In genomic region chr2:113156278-113157107, GRCh38 we compare ENCODE assay signal across 8 cellular contexts. TPM values are rescaled to one million over a fixed set of nuclear protein-coding genes. Genes with fewer than 3 reads are reported as not detected.
A peak's percentile ranks its signal among the peaks of the same experiment; 100 is the strongest.
DNase-seq lines count a peak whose midpoint lies in the region; ATAC-seq and TF ChIP-seq lines count a peak whose summit lies in the region.

No MANE protein-coding gene starts in this region.

- DNase-seq in NCI-H146 (lab: John Stamatoyannopoulos, UW) (peak; percentile 63), colonic mucosa (peak; percentile 29), neural crest cell (ENCODE audit: low read depth, low spot score) (no peak), NOMO-1 treated with dmso at 0.1 percent for 144 hours (lab: John Stamatoyannopoulos, UW; ENCODE audit: unreplicated experiment) (no peak), esophagus muscularis mucosa (ENCODE audit: extremely low spot score) (no peak)
- DNase-seq in stimulated activated CD4-positive, alpha-beta T cell treated with anti-CD3 and anti-CD28 coated beads, Interleukin-2, amount 100 ng/mL, for 24 hours: no peak

- H3K4me1 Mint-ChIP-seq in neural crest cell: peaks cover 12% of the 10 kb centered on the region

- H3K36me3 ChIP-seq in ES-I3 (ENCODE audit: insufficient read depth, low read length): no peaks in the 10 kb centered on the region
- H3K36me3 ChIP-seq in colonic mucosa: no peaks in the 10 kb centered on the region
- no peaks in the 10 kb centered on the region for H3K36me3 ChIP-seq in esophagus muscularis mucosa

- H3K9me3 ChIP-seq in ES-I3 (ENCODE audit: control insufficient read depth, insufficient read depth, low read length) (no peaks in the 10 kb centered on the region), colonic mucosa (no peaks in the 10 kb centered on the region), esophagus muscularis mucosa (no peaks in the 10 kb centered on the region)

- no peak for TF ChIP-seq CTCF in colonic mucosa (IDR thresholded peaks at IDR 0.05)
- no peak for TF ChIP-seq CTCF in neural crest cell (conservative IDR thresholded peaks at IDR 0.05)
- no peak for TF ChIP-seq CTCF in esophagus muscularis mucosa (IDR thresholded peaks at IDR 0.05)

- TF ChIP-seq POLR2A in esophagus muscularis mucosa (IDR thresholded peaks at IDR 0.05; ENCODE audit: low read depth): no peak

- H3K27me3 ChIP-seq in colonic mucosa (no peaks in the 10 kb centered on the region), esophagus muscularis mucosa (peaks cover 0 to 42% (median 0%) of the 10 kb centered on the region in 4 donors)

- no peak overlapping the region for H3K27ac Mint-ChIP-seq in neural crest cell (ENCODE audit: unreplicated experiment)

- intact Hi-C loops in colonic mucosa (cut with DNase I) (no loop called here), esophagus muscularis mucosa (cut with DNase I) (no loop called here)

- 71% methylated on average over 8 of the region's 9 CpGs for WGBS in esophagus muscularis mucosa

- no peak for ATAC-seq in GM21367 (IDR thresholded peaks at IDR 0.05; ENCODE audit: unreplicated experiment)

- H3K4me3 Mint-ChIP-seq in neural crest cell: peak overlapping the region; percentile 77

- peak overlapping the region; percentile 64 for H3K9ac ChIP-seq in ES-I3 (ENCODE audit: low read depth, low read length)
- peak overlapping the region in 1 of 2 donors; percentile 27 for H3K9ac ChIP-seq in colonic mucosa (ENCODE audit: low read depth in 2 of 2, low read length in 2 of 2)

- H3K4me1 ChIP-seq in ES-I3 (ENCODE audit: insufficient read depth, low read length): peaks cover 3% of the 10 kb centered on the region; the same call in 1 of the 2 replicates
- H3K4me1 ChIP-seq in colonic mucosa: peaks cover 6% of the 10 kb centered on the region
- H3K4me1 ChIP-seq in esophagus muscularis mucosa: peaks cover 0 to 11% (median 2%) of the 10 kb centered on the region in 4 donors

- H3K36me3 Mint-ChIP-seq in neural crest cell (ENCODE audit: low read depth): no peaks in the 10 kb centered on the region

- H3K9me3 Mint-ChIP-seq in neural crest cell: no peaks in the 10 kb centered on the region

- H3K27ac ChIP-seq in colonic mucosa (peak overlapping the region; percentile 76), esophagus muscularis mucosa (replicated peaks in 1 of 4) (no peak overlapping the region)

- H3K27me3 Mint-ChIP-seq in neural crest cell (ENCODE audit: low read depth): peaks cover 22% of the 10 kb centered on the region

- TF ChIP-seq EP300 in esophagus muscularis mucosa (IDR thresholded peaks at IDR 0.05): no peak

- H3K4me3 ChIP-seq in colonic mucosa: peak overlapping the region; percentile 72
- H3K4me3 ChIP-seq in esophagus muscularis mucosa: peak overlapping the region in 2 of 4 donors; percentile 29 to 52

RNA-seq across cellular contexts. Expression of gene PSD4, which starts 17.3 kb away (rescaled TPM):
- total RNA-seq in colonic mucosa (10 to 100 TPM; 36.5 to 50.6 TPM), neural crest cell (2.4 and 2.9 TPM in 2 replicates), esophagus muscularis mucosa (1 to 10 TPM; 3.1 to 4.6 (median 3.6) TPM)

RNA-seq across cellular contexts. Expression of gene IL1RN, which starts 29.1 kb away (rescaled TPM):
- total RNA-seq in colonic mucosa (1 to 10 TPM; 1.5 to 6.0 TPM), neural crest cell (not detected in 2 replicates), esophagus muscularis mucosa (1 to 10 TPM in 1 of 4 donors, under 1 TPM in 2, not detected in 1; 0.40 to 4.1 (median 0.83) TPM)

Comparison
In these comparisons a context has a peak if more than half of its experiments do, and no peak if none do; other contexts are left out.
1. DNase-seq: peak in NCI-H146 (single experiment) and colonic mucosa (single experiment); none in neural crest cell (single experiment), stimulated activated CD4-positive, alpha-beta T cell treated with anti-CD3 and anti-CD28 coated beads, Interleukin-2, amount 100 ng/mL, for 24 hours (0 of 2), NOMO-1 treated with dmso at 0.1 percent for 144 hours (single experiment) and esophagus muscularis mucosa (single experiment).